8 cellular contexts compared by ENCODE assay signal in the genomic region with DNA sequence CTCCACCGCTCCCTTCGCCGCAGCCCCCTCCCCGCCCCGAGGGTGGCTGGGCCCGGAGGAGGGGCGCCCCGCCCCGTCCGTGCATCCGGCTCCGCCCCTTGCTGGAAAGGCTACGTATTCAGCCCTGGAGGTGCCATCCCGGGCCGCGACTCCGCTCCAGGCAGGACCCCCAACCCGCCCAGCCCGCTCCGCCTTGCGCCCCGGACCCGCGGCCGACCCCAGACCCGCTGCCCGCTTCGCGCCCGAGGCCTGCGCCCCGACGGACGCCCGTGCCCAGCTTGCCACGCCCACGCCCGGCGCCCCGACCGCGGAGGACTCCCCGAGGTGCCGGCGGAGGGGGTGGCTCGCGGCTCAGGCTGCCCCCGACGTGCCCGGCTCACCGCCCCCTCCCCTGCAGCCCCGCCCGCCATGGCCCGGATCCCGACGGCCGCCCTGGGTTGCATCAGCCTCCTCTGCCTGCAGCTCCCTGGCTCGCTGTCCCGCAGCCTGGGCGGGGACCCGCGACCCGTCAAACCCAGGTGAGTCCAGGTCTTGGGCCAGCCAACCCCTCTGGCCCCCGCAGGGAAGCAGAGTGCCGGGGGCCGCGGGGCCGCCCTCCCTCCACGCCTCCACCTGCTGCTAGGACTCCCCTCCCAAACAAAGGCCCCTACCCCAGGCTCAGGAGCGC. TPM values are rescaled to one million over a fixed set of nuclear protein-coding genes. Genes with fewer than 3 reads are reported as not detected.
DNase-seq lines count a peak whose midpoint lies in the region; ATAC-seq and TF ChIP-seq lines count a peak whose summit lies in the region.

A gene with protein sequence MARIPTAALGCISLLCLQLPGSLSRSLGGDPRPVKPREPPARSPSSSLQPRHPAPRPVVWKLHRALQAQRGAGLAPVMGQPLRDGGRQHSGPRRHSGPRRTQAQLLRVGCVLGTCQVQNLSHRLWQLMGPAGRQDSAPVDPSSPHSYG (plus strand): TSS at position 104 of the 667 bp plus-strand sequence. CDS start 305 bp downstream, at position 409.

- peaks cover 5 to 10% of the 10 kb centered on the region in 2 experiments for H3K4me1 ChIP-seq in neutrophil (ENCODE audit: control insufficient read depth in 1 of 2, insufficient read depth in 1 of 2, low read depth in 1 of 2, low read length in 1 of 2)

- no peaks in the 10 kb centered on the region for H3K36me3 Mint-ChIP-seq in activated CD8-positive, alpha-beta T cell treated with anti-CD3 and anti-CD28 coated beads, Interleukin-2, amount 10 ng/mL, durations not matched to agents 7 days and 5 days (ENCODE audit: low read depth)

- DNase-seq in NCI-H2227 (lab: John Stamatoyannopoulos, UW; ENCODE audit: unreplicated experiment) (peak; percentile 44), NCI-H2227 treated with DMSO at 0.1 percent for 48 hours (lab: John Stamatoyannopoulos, UW) (no peak), epithelial cell of prostate (ENCODE audit: low read depth, low spot score) (no peak), SKM-1 (lab: John Stamatoyannopoulos, UW; ENCODE audit: unreplicated experiment) (no peak)
- DNase-seq in activated CD8-positive, alpha-beta T cell treated with anti-CD3 and anti-CD28 coated beads, Interleukin-2, amount 10 ng/mL, durations not matched to agents 7 days and 5 days = peak; percentile 71

- H3K27me3 Mint-ChIP-seq in activated CD8-positive, alpha-beta T cell treated with anti-CD3 and anti-CD28 coated beads, Interleukin-2, amount 10 ng/mL, durations not matched to agents 7 days and 5 days (ENCODE audit: low read depth) = peaks cover 21% of the 10 kb centered on the region

- H3K4me3 ChIP-seq in neutrophil (ENCODE audit: low read depth in 1 of 2, low read length in 1 of 2) = peak within 1 kb of the TSS; percentile 65 to 80

- peaks cover 12% of the 10 kb centered on the region for H3K4me1 Mint-ChIP-seq in activated CD8-positive, alpha-beta T cell treated with anti-CD3 and anti-CD28 coated beads, Interleukin-2, amount 10 ng/mL, durations not matched to agents 7 days and 5 days (ENCODE audit: low read depth)

- peaks cover 98% of the 10 kb centered on the region for H3K27me3 ChIP-seq in neutrophil

- no peak for TF ChIP-seq CTCF in neutrophil (IDR thresholded peaks at IDR 0.05)

- CTCF ChIA-PET in activated CD8-positive, alpha-beta T cell treated with anti-CD3 and anti-CD28 coated beads, Interleukin-2, amount 10 ng/mL, durations not matched to agents 7 days and 5 days (lab: Charles Lee) = interaction anchor here (2.2 to 2.5 kb wide), 2 partner anchors 8 to 16 kb away, joined by 9 to 16 read pairs; no protein-coding TSS in a partner anchor

- POLR2A ChIA-PET in activated CD8-positive, alpha-beta T cell treated with anti-CD3 and anti-CD28 coated beads, Interleukin-2, amount 10 ng/mL, durations not matched to agents 7 days and 5 days (lab: Charles Lee) = no interaction called here

- H3K27ac ChIP-seq in epithelial cell of prostate = peak within 1 kb of the TSS; percentile 59
- H3K27ac ChIP-seq in neutrophil = no peak within 1 kb of the TSS

- H3K36me3 ChIP-seq in neutrophil = no peaks in the 10 kb centered on the region

- H3K9me3 Mint-ChIP-seq in activated CD8-positive, alpha-beta T cell treated with anti-CD3 and anti-CD28 coated beads, Interleukin-2, amount 10 ng/mL, durations not matched to agents 7 days and 5 days (ENCODE audit: insufficient read depth) = no peaks in the 10 kb centered on the region

- peak within 1 kb of the TSS; percentile 73 for H3K4me3 Mint-ChIP-seq in activated CD8-positive, alpha-beta T cell treated with anti-CD3 and anti-CD28 coated beads, Interleukin-2, amount 10 ng/mL, durations not matched to agents 7 days and 5 days

- ATAC-seq in activated CD8-positive, alpha-beta T cell treated with anti-CD3 and anti-CD28 coated beads, Interleukin-2, amount 10 ng/mL, durations not matched to agents 7 days and 5 days = peak; percentile 83
- ATAC-seq in HG03432 (IDR thresholded peaks at IDR 0.05; ENCODE audit: unreplicated experiment) = no peak
- ATAC-seq in HG02973 (IDR thresholded peaks at IDR 0.05; ENCODE audit: unreplicated experiment) = no peak

- no peaks in the 10 kb centered on the region for H3K9me3 ChIP-seq in neutrophil

- H3K27ac Mint-ChIP-seq in activated CD8-positive, alpha-beta T cell treated with anti-CD3 and anti-CD28 coated beads, Interleukin-2, amount 10 ng/mL, durations not matched to agents 7 days and 5 days = peak within 1 kb of the TSS; percentile 63

RNA-seq across cellular contexts. Expression of the gene that starts here (rescaled TPM):
- total RNA-seq in activated CD8-positive, alpha-beta T cell treated with anti-CD3 and anti-CD28 coated beads, Interleukin-2, amount 10 ng/mL, durations not matched to agents 7 days and 5 days = 1 to 10 TPM; 4.1 to 4.2 TPM

Comparison
In these comparisons a context has a peak if more than half of its experiments do, and no peak if none do; other contexts are left out.
1. DNase-seq: peak in NCI-H2227 (single experiment) and activated CD8-positive, alpha-beta T cell treated with anti-CD3 and anti-CD28 coated beads, Interleukin-2, amount 10 ng/mL, durations not matched to agents 7 days and 5 days (single experiment); none in NCI-H2227 treated with DMSO at 0.1 percent for 48 hours (single experiment), epithelial cell of prostate (single experiment) and SKM-1 (single experiment).